In the genomic region with DNA sequence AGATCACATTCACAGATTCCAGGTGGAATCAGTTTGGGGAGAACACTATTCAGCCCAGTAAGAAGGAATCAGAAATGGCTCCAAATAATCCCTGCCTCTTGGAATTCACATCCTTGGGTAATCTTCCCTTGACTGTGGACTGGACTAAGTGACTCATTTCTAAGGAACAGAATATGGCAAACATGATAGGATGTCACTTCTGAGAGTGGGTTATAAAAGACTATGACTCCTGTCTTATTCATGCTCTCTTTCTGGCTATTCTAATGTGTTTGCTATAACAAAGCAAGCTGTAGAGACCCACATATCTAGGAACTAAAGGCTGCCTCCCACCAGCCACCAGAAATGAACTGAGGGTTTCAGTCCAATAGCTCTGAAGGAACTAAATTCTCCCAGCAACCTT, we compare ENCODE assay signal across 33 cellular contexts. TPM values are rescaled to one million over a fixed set of nuclear protein-coding genes. Genes with fewer than 3 reads are reported as not detected.
DNase-seq lines count a peak whose midpoint lies in the region; ATAC-seq, FAIRE-seq and TF ChIP-seq lines count a peak whose summit lies in the region.
"Had no signal": no experiment of that assay in that cellular context is flagged by ENCODE, and none has a peak within 500 bp of the region (broad histone marks: within the 10 kb centered on the region; RNA-seq: fewer than 3 reads in every experiment).

No MANE protein-coding gene starts in this region.

- no peaks in the 10 kb centered on the region for H3K79me1 ChIP-seq in mesendoderm (ENCODE audit: low read length)

- H2BK5ac ChIP-seq in mesendoderm (ENCODE audit: low read length): no peak overlapping the region

- H4K8ac ChIP-seq in mesendoderm (ENCODE audit: low read depth, low read length): no peak overlapping the region

- peaks cover 3% of the 10 kb centered on the region for H3K9me3 Mint-ChIP-seq in activated T-helper 17 cell treated with anti-CD3 and anti-CD28 coated beads, Interleukin-2, amount 50 U/mL, for 72 hours
- peaks cover 2% of the 10 kb centered on the region for H3K9me3 Mint-ChIP-seq in natural killer cell treated with Interleukin-12 subunit alpha and Interleukin-12 subunit beta and Interleukin-15 and Interleukin-18, amount 100 ng/mL, for 72 hours

- no peak for TF ChIP-seq CTCF in bronchial epithelial cell (IDR thresholded peaks at IDR 0.05; ENCODE audit: insufficient read depth, low read length, severe bottlenecking)
- TF ChIP-seq CTCF in lower leg skin (IDR thresholded peaks at IDR 0.05): no peak

- no peak overlapping the region for H3K23ac ChIP-seq in mesendoderm (ENCODE audit: low read length)

- H3K27me3 ChIP-seq in bronchial epithelial cell (ENCODE audit: control insufficient read depth, insufficient read depth, low read length) (no peaks in the 10 kb centered on the region), mesendoderm (ENCODE audit: insufficient read depth, low read length, poor library complexity) (no peaks in the 10 kb centered on the region)
- H3K27me3 ChIP-seq: BE2C, BLaER1 had no signal

- DNase-seq in ELR (ENCODE audit: low read depth) (peak; percentile 7), RKO (ENCODE audit: low spot score) (peak; percentile 71), bronchial epithelial cell (ENCODE audit: low read depth) (peak; percentile 3), iPS-NIHi11 (ENCODE audit: low spot score) (no peak), lower leg skin (ENCODE audit: low spot score in 2 of 2) (no peak), mesendoderm (no peak)
- no peak for DNase-seq in natural killer cell treated with Interleukin-12 subunit alpha and Interleukin-12 subunit beta and Interleukin-15 and Interleukin-18, amount 100 ng/mL, for 72 hours (ENCODE audit: low spot score)
- DNase-seq: ACHN; BE2C; C1 segment of cervical spinal cord; CD4-positive, alpha-beta memory T cell; CD4-positive, CD25-positive, alpha-beta regulatory T cell; CD8-positive, alpha-beta memory T cell; COR-L47; DMS 273 treated with DMSO at 0.1 percent for 48 hours; DMS153; DMS53; DMS79; DND-41; EL; GF-D8 had no signal

- no peaks in the 10 kb centered on the region for H3K79me2 ChIP-seq in mesendoderm (ENCODE audit: control insufficient read depth, insufficient read depth, low read length)

- peak; percentile 39 for ATAC-seq in activated T-helper 17 cell treated with anti-CD3 and anti-CD28 coated beads, Interleukin-2, amount 50 U/mL, for 72 hours (replicated peaks)
- ATAC-seq in natural killer cell treated with Interleukin-12 subunit alpha and Interleukin-12 subunit beta and Interleukin-15 and Interleukin-18, amount 100 ng/mL, for 72 hours: no peak

- no peaks in the 10 kb centered on the region for H3K4me1 ChIP-seq in mesendoderm (ENCODE audit: control insufficient read depth, low read depth, low read length)
- H3K4me1 ChIP-seq: BE2C, BLaER1 had no signal

- H3K56ac ChIP-seq in mesendoderm (ENCODE audit: low read length): no peak overlapping the region

- H3K27ac ChIP-seq in mesendoderm (ENCODE audit: low read depth, low read length): no peak overlapping the region
- H3K27ac ChIP-seq: 22Rv1, BLaER1 had no signal

- H2BK15ac ChIP-seq in mesendoderm (replicated peaks; ENCODE audit: low read depth): no peak overlapping the region

- H4K5ac ChIP-seq in mesendoderm (ENCODE audit: low read length): no peak overlapping the region

- no peak overlapping the region for H3K4ac ChIP-seq in mesendoderm (ENCODE audit: low read depth, low read length)

- H2AK5ac ChIP-seq in mesendoderm (ENCODE audit: low read length): no peak overlapping the region

- no peak for TF ChIP-seq POLR2A in lower leg skin (IDR thresholded peaks at IDR 0.05)

- H3K4me1 Mint-ChIP-seq in activated T-helper 17 cell treated with anti-CD3 and anti-CD28 coated beads, Interleukin-2, amount 50 U/mL, for 72 hours: no peaks in the 10 kb centered on the region
- no peaks in the 10 kb centered on the region for H3K4me1 Mint-ChIP-seq in natural killer cell treated with Interleukin-12 subunit alpha and Interleukin-12 subunit beta and Interleukin-15 and Interleukin-18, amount 100 ng/mL, for 72 hours (ENCODE audit: low read depth in 2 of 2)
- H3K4me1 Mint-ChIP-seq: CD4-positive, alpha-beta memory T cell; CD4-positive, CD25-positive, alpha-beta regulatory T cell; CD8-positive, alpha-beta memory T cell had no signal

- H3K4me2 ChIP-seq in mesendoderm (ENCODE audit: low read length): no peak overlapping the region
- H3K4me2 ChIP-seq: BLaER1 had no signal

- H3K4me3 ChIP-seq in bronchial epithelial cell (ENCODE audit: low read depth, low read length) (no peak overlapping the region), lower leg skin (ENCODE audit: low read depth, poor library complexity, severe bottlenecking) (no peak overlapping the region), mesendoderm (ENCODE audit: low read length) (no peak overlapping the region)
- H3K4me3 ChIP-seq: BLaER1 had no signal

- H3K36me3 Mint-ChIP-seq in activated T-helper 17 cell treated with anti-CD3 and anti-CD28 coated beads, Interleukin-2, amount 50 U/mL, for 72 hours (ENCODE audit: low read depth): no peaks in the 10 kb centered on the region
- peaks cover 13% of the 10 kb centered on the region for H3K36me3 Mint-ChIP-seq in natural killer cell treated with Interleukin-12 subunit alpha and Interleukin-12 subunit beta and Interleukin-15 and Interleukin-18, amount 100 ng/mL, for 72 hours
- H3K36me3 Mint-ChIP-seq: CD14-positive monocyte had no signal

- H3K27ac Mint-ChIP-seq in activated T-helper 17 cell treated with anti-CD3 and anti-CD28 coated beads, Interleukin-2, amount 50 U/mL, for 72 hours: no peak overlapping the region
- H3K27ac Mint-ChIP-seq in natural killer cell treated with Interleukin-12 subunit alpha and Interleukin-12 subunit beta and Interleukin-15 and Interleukin-18, amount 100 ng/mL, for 72 hours: no peak overlapping the region
- H3K27ac Mint-ChIP-seq: CD14-positive monocyte; CD4-positive, alpha-beta memory T cell; CD4-positive, CD25-positive, alpha-beta regulatory T cell; CD8-positive, alpha-beta memory T cell had no signal

- no peak overlapping the region for H3K18ac ChIP-seq in mesendoderm (ENCODE audit: low read length)

- no peak overlapping the region for H2BK120ac ChIP-seq in mesendoderm (ENCODE audit: low read depth, low read length)

- peak; percentile 88 for FAIRE-seq in bronchial epithelial cell (lab: Jason Lieb, UNC)
- FAIRE-seq: A204.1, G401.6, GM12892, GM18507, GM19239 had no signal

- intact Hi-C loops in lower leg skin (cut with DNase I; ENCODE audit: low total_unique reads): no loop called here

- H3K27me3 Mint-ChIP-seq in activated T-helper 17 cell treated with anti-CD3 and anti-CD28 coated beads, Interleukin-2, amount 50 U/mL, for 72 hours: no peaks in the 10 kb centered on the region
- peaks cover 7 to 8% of the 10 kb centered on the region in 2 donors for H3K27me3 Mint-ChIP-seq in natural killer cell treated with Interleukin-12 subunit alpha and Interleukin-12 subunit beta and Interleukin-15 and Interleukin-18, amount 100 ng/mL, for 72 hours
- H3K27me3 Mint-ChIP-seq: CD4-positive, alpha-beta memory T cell; CD4-positive, CD25-positive, alpha-beta regulatory T cell had no signal

- H3K36me3 ChIP-seq in bronchial epithelial cell (ENCODE audit: control insufficient read depth, insufficient read depth, low read length): no peaks in the 10 kb centered on the region
- no peaks in the 10 kb centered on the region for H3K36me3 ChIP-seq in mesendoderm (ENCODE audit: control insufficient read depth, insufficient read depth, low read length)
- H3K36me3 ChIP-seq: BE2C, BLaER1 had no signal

- H3K9ac ChIP-seq in mesendoderm (ENCODE audit: low read length): no peak overlapping the region
- H3K9ac ChIP-seq: BLaER1 had no signal

- no peak overlapping the region for H3K4me3 Mint-ChIP-seq in activated T-helper 17 cell treated with anti-CD3 and anti-CD28 coated beads, Interleukin-2, amount 50 U/mL, for 72 hours
- H3K4me3 Mint-ChIP-seq in natural killer cell treated with Interleukin-12 subunit alpha and Interleukin-12 subunit beta and Interleukin-15 and Interleukin-18, amount 100 ng/mL, for 72 hours: no peak overlapping the region
- H3K4me3 Mint-ChIP-seq: CD14-positive monocyte; CD4-positive, alpha-beta memory T cell; CD4-positive, CD25-positive, alpha-beta regulatory T cell; CD8-positive, alpha-beta memory T cell had no signal

RNA-seq across cellular contexts. Expression of a gene that starts 37.8 kb away (rescaled TPM):
- total RNA-seq in activated T-helper 17 cell treated with anti-CD3 and anti-CD28 coated beads, Interleukin-2, amount 50 U/mL, for 72 hours: not detected
- total RNA-seq in bronchial epithelial cell: not detected in 2 replicates
- total RNA-seq in natural killer cell treated with Interleukin-12 subunit alpha and Interleukin-12 subunit beta and Interleukin-15 and Interleukin-18, amount 100 ng/mL, for 72 hours: not detected
- total RNA-seq in lower leg skin: not detected
- not detected for polyA plus RNA-seq in mesendoderm (2013, experiment 1 of 2)
- polyA plus RNA-seq in mesendoderm (2013, experiment 2 of 2): not detected
- total RNA-seq: CD4-positive, alpha-beta memory T cell; CD4-positive, CD25-positive, alpha-beta regulatory T cell; CD8-positive, alpha-beta memory T cell; Daoy had no signal
- polyA plus RNA-seq: AG04450; CD14-positive monocyte; CD4-positive, alpha-beta memory T cell; CD4-positive, CD25-positive, alpha-beta regulatory T cell; CD8-positive, alpha-beta memory T cell had no signal

RNA-seq across cellular contexts. Expression of a gene that starts 46.9 kb away (rescaled TPM):
- total RNA-seq in activated T-helper 17 cell treated with anti-CD3 and anti-CD28 coated beads, Interleukin-2, amount 50 U/mL, for 72 hours: not detected
- total RNA-seq in bronchial epithelial cell (not detected in 2 replicates), lower leg skin (not detected)
- not detected for total RNA-seq in natural killer cell treated with Interleukin-12 subunit alpha and Interleukin-12 subunit beta and Interleukin-15 and Interleukin-18, amount 100 ng/mL, for 72 hours
- polyA plus RNA-seq in mesendoderm (2013, experiment 1 of 2): not detected
- not detected for polyA plus RNA-seq in mesendoderm (2013, experiment 2 of 2)
- total RNA-seq: CD4-positive, alpha-beta memory T cell; CD4-positive, CD25-positive, alpha-beta regulatory T cell; CD8-positive, alpha-beta memory T cell; Daoy had no signal
- polyA plus RNA-seq: AG04450; CD14-positive monocyte; CD4-positive, alpha-beta memory T cell; CD4-positive, CD25-positive, alpha-beta regulatory T cell; CD8-positive, alpha-beta memory T cell had no signal

RNA-seq across cellular contexts. Expression of a gene that starts 56.5 kb away (rescaled TPM):
- not detected for total RNA-seq in activated T-helper 17 cell treated with anti-CD3 and anti-CD28 coated beads, Interleukin-2, amount 50 U/mL, for 72 hours
- total RNA-seq in bronchial epithelial cell: not detected in 2 replicates
- not detected for total RNA-seq in natural killer cell treated with Interleukin-12 subunit alpha and Interleukin-12 subunit beta and Interleukin-15 and Interleukin-18, amount 100 ng/mL, for 72 hours
- not detected for total RNA-seq in lower leg skin
- polyA plus RNA-seq in mesendoderm (2013, experiment 1 of 2): not detected
- not detected for polyA plus RNA-seq in mesendoderm (2013, experiment 2 of 2)
- total RNA-seq: A673; CD4-positive, alpha-beta memory T cell; CD4-positive, CD25-positive, alpha-beta regulatory T cell; CD8-positive, alpha-beta memory T cell; Daoy had no signal
- polyA plus RNA-seq: AG04450; CD14-positive monocyte; CD4-positive, alpha-beta memory T cell; CD4-positive, CD25-positive, alpha-beta regulatory T cell; CD8-positive, alpha-beta memory T cell had no signal

Comparison
In these comparisons a context has a peak if more than half of its experiments do, and no peak if none do; other contexts are left out.
1. DNase-seq: peak in ELR (single experiment), RKO (single experiment) and bronchial epithelial cell (single experiment); none in natural killer cell treated with Interleukin-12 subunit alpha and Interleukin-12 subunit beta and Interleukin-15 and Interleukin-18, amount 100 ng/mL, for 72 hours (single experiment), iPS-NIHi11 (single experiment), lower leg skin (0 of 2) and mesendoderm (single experiment).